ENCODE assay signal across 1 cellular context in the genomic region with DNA sequence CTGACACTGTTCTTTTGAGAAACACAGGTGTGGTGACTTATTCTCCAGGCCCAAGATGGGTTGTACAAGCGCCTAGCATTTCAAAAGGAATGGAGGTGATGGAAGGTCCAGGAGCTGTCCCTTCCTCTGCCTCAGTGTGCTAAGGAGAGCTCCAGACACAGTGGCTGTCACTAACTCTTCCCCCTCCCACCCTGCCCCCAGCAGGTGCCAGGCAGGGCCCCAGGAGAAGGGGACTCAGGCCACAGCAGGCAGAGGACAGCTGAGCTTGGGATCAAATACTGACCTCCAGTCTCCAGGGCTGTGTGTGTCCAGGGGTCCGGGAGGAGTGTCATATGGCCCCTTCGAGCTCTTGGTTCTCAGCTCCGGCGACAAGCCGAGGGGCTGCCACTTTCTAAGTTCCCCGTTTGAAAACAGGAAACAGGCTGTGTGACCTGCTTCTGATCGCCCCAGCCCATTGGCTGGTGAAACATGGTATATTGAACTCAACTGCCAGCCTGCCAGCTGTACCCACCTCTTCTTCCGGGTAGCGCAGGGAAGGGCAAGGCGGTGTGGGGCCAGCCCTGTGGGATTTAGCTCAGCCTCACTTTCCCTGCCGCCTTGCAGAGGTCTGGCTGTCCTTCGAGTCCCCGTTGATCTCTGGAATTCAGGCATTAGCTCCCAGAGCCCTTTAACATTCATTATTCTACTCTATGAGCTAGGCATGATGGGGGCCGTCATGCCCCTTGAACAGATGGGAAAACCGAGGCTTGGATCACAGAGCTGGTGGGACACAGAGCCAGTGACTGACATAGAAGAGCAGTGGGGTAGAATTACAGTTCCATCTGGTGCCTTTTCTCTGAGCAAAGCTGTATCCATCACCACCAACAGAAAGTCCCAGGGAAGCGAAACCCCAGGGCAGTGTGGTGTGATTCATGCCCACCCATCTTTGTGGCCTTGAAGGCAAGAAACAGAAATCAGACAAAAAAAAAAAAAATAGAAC.
TF ChIP-seq lines count a peak whose summit lies in the region.

A gene with protein sequence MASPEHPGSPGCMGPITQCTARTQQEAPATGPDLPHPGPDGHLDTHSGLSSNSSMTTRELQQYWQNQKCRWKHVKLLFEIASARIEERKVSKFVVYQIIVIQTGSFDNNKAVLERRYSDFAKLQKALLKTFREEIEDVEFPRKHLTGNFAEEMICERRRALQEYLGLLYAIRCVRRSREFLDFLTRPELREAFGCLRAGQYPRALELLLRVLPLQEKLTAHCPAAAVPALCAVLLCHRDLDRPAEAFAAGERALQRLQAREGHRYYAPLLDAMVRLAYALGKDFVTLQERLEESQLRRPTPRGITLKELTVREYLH (minus strand): TSS at position 406 of the 979 bp plus-strand sequence. CDS start 3,786 bp downstream, outside the sequence.

TF ChIP-seq in liver, 16 proteins besides CTCF, POLR2A, EP300 and RAD21 (continued from another document):
- TF ChIP-seq, protein P1, sequence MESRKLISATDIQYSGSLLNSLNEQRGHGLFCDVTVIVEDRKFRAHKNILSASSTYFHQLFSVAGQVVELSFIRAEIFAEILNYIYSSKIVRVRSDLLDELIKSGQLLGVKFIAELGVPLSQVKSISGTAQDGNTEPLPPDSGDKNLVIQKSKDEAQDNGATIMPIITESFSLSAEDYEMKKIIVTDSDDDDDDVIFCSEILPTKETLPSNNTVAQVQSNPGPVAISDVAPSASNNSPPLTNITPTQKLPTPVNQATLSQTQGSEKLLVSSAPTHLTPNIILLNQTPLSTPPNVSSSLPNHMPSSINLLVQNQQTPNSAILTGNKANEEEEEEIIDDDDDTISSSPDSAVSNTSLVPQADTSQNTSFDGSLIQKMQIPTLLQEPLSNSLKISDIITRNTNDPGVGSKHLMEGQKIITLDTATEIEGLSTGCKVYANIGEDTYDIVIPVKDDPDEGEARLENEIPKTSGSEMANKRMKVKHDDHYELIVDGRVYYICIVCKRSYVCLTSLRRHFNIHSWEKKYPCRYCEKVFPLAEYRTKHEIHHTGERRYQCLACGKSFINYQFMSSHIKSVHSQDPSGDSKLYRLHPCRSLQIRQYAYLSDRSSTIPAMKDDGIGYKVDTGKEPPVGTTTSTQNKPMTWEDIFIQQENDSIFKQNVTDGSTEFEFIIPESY (IDR thresholded peaks at IDR 0.05) = no peak
- TF ChIP-seq, protein P2, sequence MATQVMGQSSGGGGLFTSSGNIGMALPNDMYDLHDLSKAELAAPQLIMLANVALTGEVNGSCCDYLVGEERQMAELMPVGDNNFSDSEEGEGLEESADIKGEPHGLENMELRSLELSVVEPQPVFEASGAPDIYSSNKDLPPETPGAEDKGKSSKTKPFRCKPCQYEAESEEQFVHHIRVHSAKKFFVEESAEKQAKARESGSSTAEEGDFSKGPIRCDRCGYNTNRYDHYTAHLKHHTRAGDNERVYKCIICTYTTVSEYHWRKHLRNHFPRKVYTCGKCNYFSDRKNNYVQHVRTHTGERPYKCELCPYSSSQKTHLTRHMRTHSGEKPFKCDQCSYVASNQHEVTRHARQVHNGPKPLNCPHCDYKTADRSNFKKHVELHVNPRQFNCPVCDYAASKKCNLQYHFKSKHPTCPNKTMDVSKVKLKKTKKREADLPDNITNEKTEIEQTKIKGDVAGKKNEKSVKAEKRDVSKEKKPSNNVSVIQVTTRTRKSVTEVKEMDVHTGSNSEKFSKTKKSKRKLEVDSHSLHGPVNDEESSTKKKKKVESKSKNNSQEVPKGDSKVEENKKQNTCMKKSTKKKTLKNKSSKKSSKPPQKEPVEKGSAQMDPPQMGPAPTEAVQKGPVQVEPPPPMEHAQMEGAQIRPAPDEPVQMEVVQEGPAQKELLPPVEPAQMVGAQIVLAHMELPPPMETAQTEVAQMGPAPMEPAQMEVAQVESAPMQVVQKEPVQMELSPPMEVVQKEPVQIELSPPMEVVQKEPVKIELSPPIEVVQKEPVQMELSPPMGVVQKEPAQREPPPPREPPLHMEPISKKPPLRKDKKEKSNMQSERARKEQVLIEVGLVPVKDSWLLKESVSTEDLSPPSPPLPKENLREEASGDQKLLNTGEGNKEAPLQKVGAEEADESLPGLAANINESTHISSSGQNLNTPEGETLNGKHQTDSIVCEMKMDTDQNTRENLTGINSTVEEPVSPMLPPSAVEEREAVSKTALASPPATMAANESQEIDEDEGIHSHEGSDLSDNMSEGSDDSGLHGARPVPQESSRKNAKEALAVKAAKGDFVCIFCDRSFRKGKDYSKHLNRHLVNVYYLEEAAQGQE (IDR thresholded peaks at IDR 0.05) = no peak
- TF ChIP-seq TAF1 (conservative IDR thresholded peaks at IDR 0.05) (no peak), FOXA2 (IDR thresholded peaks at IDR 0.05) (no peak)
